21 cellular contexts compared by ENCODE assay signal in genomic region chr3:152389316-152389934, GRCh38.
DNase-seq lines count a peak whose midpoint lies in the region; ATAC-seq and TF ChIP-seq lines count a peak whose summit lies in the region.
"Had no signal": no experiment of that assay in that cellular context is flagged by ENCODE, and none has a peak within 500 bp of the region (broad histone marks: within the 10 kb centered on the region; RNA-seq: fewer than 3 reads in every experiment).

No MANE protein-coding gene starts in this region.

- H3K4me1 Mint-ChIP-seq in activated naive CD8-positive, alpha-beta T cell (ENCODE audit: low read depth): peaks cover 82% of the 10 kb centered on the region
- peaks cover 70% of the 10 kb centered on the region for H3K4me1 Mint-ChIP-seq in activated naive CD8-positive, alpha-beta T cell treated with anti-CD3 and anti-CD28 coated beads, Interleukin-2, amount 50 U/mL, for 24 hours
- H3K4me1 Mint-ChIP-seq in activated naive CD8-positive, alpha-beta T cell treated with anti-CD3 and anti-CD28 coated beads for 36 hours: peaks cover 65% of the 10 kb centered on the region

- H3K36me3 ChIP-seq in mucosa of descending colon (ENCODE audit: low read depth) (no peaks in the 10 kb centered on the region), upper lobe of right lung (no peaks in the 10 kb centered on the region)
- H3K36me3 ChIP-seq: cardiac muscle cell, right lobe of liver had no signal

- H3K9me3 Mint-ChIP-seq in activated naive CD8-positive, alpha-beta T cell (ENCODE audit: low read depth): no peaks in the 10 kb centered on the region
- H3K9me3 Mint-ChIP-seq in activated naive CD8-positive, alpha-beta T cell treated with anti-CD3 and anti-CD28 coated beads, Interleukin-2, amount 50 U/mL, for 24 hours: no peaks in the 10 kb centered on the region
- no peaks in the 10 kb centered on the region for H3K9me3 Mint-ChIP-seq in activated naive CD8-positive, alpha-beta T cell treated with anti-CD3 and anti-CD28 coated beads for 36 hours
- H3K9me3 Mint-ChIP-seq: activated CD4-positive, alpha-beta memory T cell treated with anti-CD3 and anti-CD28 coated beads for 36 hours; activated T-cell treated with anti-CD3 and anti-CD28 coated beads, Interleukin-2, amount 50 U/mL, for 4 hours; T-helper 2 cell treated with Interferon-gamma antibody and Interleukin-4, amounts not matched to agents 5 μg/mL and 100 μg/mL, for 36 hours had no signal

- ATAC-seq in activated naive CD8-positive, alpha-beta T cell treated with anti-CD3 and anti-CD28 coated beads, Interleukin-2, amount 50 U/mL, for 24 hours: no peak
- ATAC-seq in mucosa of descending colon (peak; percentile 82), upper lobe of right lung (peak; percentile 34)
- ATAC-seq in stimulated activated naive CD8-positive, alpha-beta T cell treated with anti-CD3 and anti-CD28 coated beads, Interleukin-15, Interleukin-2, amounts not matched to agents 100 U/mL and 50 U/mL, for 24 hours: no peak
- ATAC-seq: activated T-cell treated with anti-CD3 and anti-CD28 coated beads, Interleukin-2, amount 50 U/mL, for 4 hours had no signal

- H3K27me3 ChIP-seq in upper lobe of right lung: no peaks in the 10 kb centered on the region
- H3K27me3 ChIP-seq: cardiac muscle cell, dorsolateral prefrontal cortex, right lobe of liver had no signal

- peaks cover 18% of the 10 kb centered on the region for H3K4me1 ChIP-seq in mucosa of descending colon (ENCODE audit: low read depth)
- H3K4me1 ChIP-seq in upper lobe of right lung: peaks cover 69% of the 10 kb centered on the region

- no peak for DNase-seq in activated naive CD8-positive, alpha-beta T cell treated with anti-CD3 and anti-CD28 coated beads, Interleukin-2, amount 50 U/mL, for 24 hours
- no peak for DNase-seq in activated naive CD8-positive, alpha-beta T cell treated with anti-CD3 and anti-CD28 coated beads for 36 hours
- DNase-seq in mucosa of descending colon (no peak), upper lobe of right lung (no peak), dedifferentiated amniotic fluid mesenchymal stem cell (ENCODE audit: extremely low spot score) (no peak), H4 (ENCODE audit: low spot score) (no peak)
- DNase-seq in stimulated activated naive CD8-positive, alpha-beta T cell treated with anti-CD3 and anti-CD28 coated beads, Interleukin-15, Interleukin-2, amounts not matched to agents 100 U/mL and 50 U/mL, for 24 hours: no peak
- DNase-seq: activated CD4-positive, alpha-beta memory T cell treated with anti-CD3 and anti-CD28 coated beads for 36 hours; activated T-cell treated with anti-CD3 and anti-CD28 coated beads, Interleukin-2, amount 50 U/mL, for 4 hours; C1 segment of cervical spinal cord; dorsolateral prefrontal cortex; erythroblast; KG1; NCI-H187; NCI-H2227 treated with DMSO at 0.1 percent for 48 hours; occipital lobe; right lobe of liver had no signal

- H3K36me3 Mint-ChIP-seq in activated naive CD8-positive, alpha-beta T cell: peaks cover 3% of the 10 kb centered on the region
- H3K36me3 Mint-ChIP-seq in activated naive CD8-positive, alpha-beta T cell treated with anti-CD3 and anti-CD28 coated beads, Interleukin-2, amount 50 U/mL, for 24 hours (ENCODE audit: low read depth): peaks cover 19% of the 10 kb centered on the region
- peaks cover 29% of the 10 kb centered on the region for H3K36me3 Mint-ChIP-seq in activated naive CD8-positive, alpha-beta T cell treated with anti-CD3 and anti-CD28 coated beads for 36 hours

- H3K4me3 Mint-ChIP-seq in activated naive CD8-positive, alpha-beta T cell: no peak overlapping the region
- no peak overlapping the region for H3K4me3 Mint-ChIP-seq in activated naive CD8-positive, alpha-beta T cell treated with anti-CD3 and anti-CD28 coated beads, Interleukin-2, amount 50 U/mL, for 24 hours
- H3K4me3 Mint-ChIP-seq in activated naive CD8-positive, alpha-beta T cell treated with anti-CD3 and anti-CD28 coated beads for 36 hours: no peak overlapping the region
- H3K4me3 Mint-ChIP-seq: activated CD4-positive, alpha-beta memory T cell treated with anti-CD3 and anti-CD28 coated beads for 36 hours; activated T-cell treated with anti-CD3 and anti-CD28 coated beads, Interleukin-2, amount 50 U/mL, for 4 hours; T-helper 2 cell treated with Interferon-gamma antibody and Interleukin-4, amounts not matched to agents 5 μg/mL and 100 μg/mL, for 36 hours had no signal

- no peaks in the 10 kb centered on the region for H3K27me3 Mint-ChIP-seq in activated naive CD8-positive, alpha-beta T cell
- no peaks in the 10 kb centered on the region for H3K27me3 Mint-ChIP-seq in activated naive CD8-positive, alpha-beta T cell treated with anti-CD3 and anti-CD28 coated beads, Interleukin-2, amount 50 U/mL, for 24 hours
- H3K27me3 Mint-ChIP-seq in activated naive CD8-positive, alpha-beta T cell treated with anti-CD3 and anti-CD28 coated beads for 36 hours: no peaks in the 10 kb centered on the region
- H3K27me3 Mint-ChIP-seq: activated CD4-positive, alpha-beta memory T cell treated with anti-CD3 and anti-CD28 coated beads for 36 hours had no signal

- H3K27ac ChIP-seq in upper lobe of right lung: no peak overlapping the region
- H3K27ac ChIP-seq: cardiac muscle cell, right lobe of liver, SK-N-MC had no signal

- TF ChIP-seq CTCF in mucosa of descending colon (IDR thresholded peaks at IDR 0.05) (no peak), upper lobe of right lung (IDR thresholded peaks at IDR 0.05) (no peak)

- no peak overlapping the region for H3K4me3 ChIP-seq in mucosa of descending colon
- no peak overlapping the region for H3K4me3 ChIP-seq in upper lobe of right lung
- H3K4me3 ChIP-seq: cardiac muscle cell, dorsolateral prefrontal cortex, right lobe of liver, SK-N-MC had no signal

- no peaks in the 10 kb centered on the region for H3K9me3 ChIP-seq in mucosa of descending colon
- H3K9me3 ChIP-seq in upper lobe of right lung: no peaks in the 10 kb centered on the region
- H3K9me3 ChIP-seq: right lobe of liver had no signal

- peak overlapping the region; percentile 89 for H3K27ac Mint-ChIP-seq in activated naive CD8-positive, alpha-beta T cell
- H3K27ac Mint-ChIP-seq in activated naive CD8-positive, alpha-beta T cell treated with anti-CD3 and anti-CD28 coated beads, Interleukin-2, amount 50 U/mL, for 24 hours: no peak overlapping the region
- peak overlapping the region; percentile 22 for H3K27ac Mint-ChIP-seq in activated naive CD8-positive, alpha-beta T cell treated with anti-CD3 and anti-CD28 coated beads for 36 hours
- H3K27ac Mint-ChIP-seq: T-helper 2 cell treated with Interferon-gamma antibody and Interleukin-4, amounts not matched to agents 5 μg/mL and 100 μg/mL, for 36 hours had no signal

- intact Hi-C loops in mucosa of descending colon (cut with DNase I, micrococcal nuclease): no loop called here
- intact Hi-C loops in upper lobe of right lung (cut with DNase I): no loop called here

Comparison
In these comparisons a context has a peak if more than half of its experiments do, and no peak if none do; other contexts are left out.
1. ATAC-seq: peak in mucosa of descending colon (single experiment) and upper lobe of right lung (single experiment); none in activated naive CD8-positive, alpha-beta T cell treated with anti-CD3 and anti-CD28 coated beads, Interleukin-2, amount 50 U/mL, for 24 hours (single experiment) and stimulated activated naive CD8-positive, alpha-beta T cell treated with anti-CD3 and anti-CD28 coated beads, Interleukin-15, Interleukin-2, amounts not matched to agents 100 U/mL and 50 U/mL, for 24 hours (single experiment).